Comparison of ENCODE assay signal across 19 cellular contexts in genomic region chr1:44367932-44368331, GRCh38. TPM values are rescaled to one million over a fixed set of nuclear protein-coding genes. Genes with fewer than 3 reads are reported as not detected.
DNase-seq lines count a peak whose midpoint lies in the region; ATAC-seq and TF ChIP-seq lines count a peak whose summit lies in the region.
"Had no signal": no experiment of that assay in that cellular context is flagged by ENCODE, and none has a peak within 500 bp of the region (broad histone marks: within the 10 kb centered on the region; RNA-seq: fewer than 3 reads in every experiment).

No MANE protein-coding gene starts in this region.

- H3K4me1 Mint-ChIP-seq in neural progenitor cell: peaks cover 11% of the 10 kb centered on the region
- H3K4me1 Mint-ChIP-seq: CD4-positive, CD25-positive, alpha-beta regulatory T cell had no signal

- H3K27me3 ChIP-seq in neural progenitor cell (peaks cover 32% of the 10 kb centered on the region), MG63 (no peaks in the 10 kb centered on the region)
- H3K27me3 ChIP-seq: BLaER1 had no signal

- no peaks in the 10 kb centered on the region for H4K20me1 ChIP-seq in neural progenitor cell (ENCODE audit: low read depth)
- H4K20me1 ChIP-seq: BLaER1 had no signal

- H3F3A ChIP-seq in neural progenitor cell (ENCODE audit: low read depth): no peaks in the 10 kb centered on the region

- TF ChIP-seq CTCF in neural progenitor cell (IDR thresholded peaks at IDR 0.05): no peak

- H3K36me3 Mint-ChIP-seq in neural progenitor cell: no peaks in the 10 kb centered on the region
- H3K36me3 Mint-ChIP-seq: CD4-positive, CD25-positive, alpha-beta regulatory T cell; CD8-positive, alpha-beta T cell had no signal

- no peak overlapping the region for H3K9ac ChIP-seq in neural progenitor cell
- H3K9ac ChIP-seq: BLaER1, GM23248 had no signal

- H3K4me1 ChIP-seq in neural progenitor cell: peaks cover 8% of the 10 kb centered on the region
- H3K4me1 ChIP-seq: Caco-2, HAP-1 had no signal

- no peaks in the 10 kb centered on the region for H3K79me2 ChIP-seq in neural progenitor cell (ENCODE audit: low read depth)

- no peaks in the 10 kb centered on the region for H3K9me3 ChIP-seq in neural progenitor cell (ENCODE audit: low read depth)
- no peaks in the 10 kb centered on the region for H3K9me3 ChIP-seq in MG63
- H3K9me3 ChIP-seq: BLaER1, Caco-2, HAP-1 had no signal

- no peak overlapping the region for H3K4me2 ChIP-seq in neural progenitor cell
- H3K4me2 ChIP-seq: BLaER1 had no signal

- H3K4me3 ChIP-seq in neural progenitor cell: no peak overlapping the region
- H3K4me3 ChIP-seq in MG63: no peak overlapping the region
- H3K4me3 ChIP-seq: BLaER1, GM23248, HAP-1 had no signal

- peaks cover 10% of the 10 kb centered on the region for H3K27me3 Mint-ChIP-seq in neural progenitor cell (ENCODE audit: insufficient read depth, low read depth)

- H3K4me3 Mint-ChIP-seq in neural progenitor cell: no peak overlapping the region
- H3K4me3 Mint-ChIP-seq: B cell; CD4-positive, CD25-positive, alpha-beta regulatory T cell; CD8-positive, alpha-beta T cell had no signal

- H2AFZ ChIP-seq in neural progenitor cell (replicated peaks): no peak overlapping the region
- H2AFZ ChIP-seq: GM23248 had no signal

- DNase-seq in activated CD8-positive, alpha-beta memory T cell treated with anti-CD3 and anti-CD28 coated beads for 24 hours: peak; percentile 17
- DNase-seq in activated CD8-positive, alpha-beta memory T cell treated with anti-CD3 and anti-CD28 coated beads, Interleukin-2, amount 50 U/mL, for 4 hours: no peak
- peak; percentile 22 for DNase-seq in ecto neural progenitor cell (ENCODE audit: low spot score)
- DNase-seq in neural progenitor cell (ENCODE audit: low spot score): no peak
- DNase-seq in foreskin melanocyte: no peak
- no peak for DNase-seq in MG63
- DNase-seq: Caco-2; CD4-positive, CD25-positive, alpha-beta regulatory T cell; CD8-positive, alpha-beta T cell; DMS153; DND-41; GM23248 had no signal

- ATAC-seq in HG02678 (IDR thresholded peaks at IDR 0.05; ENCODE audit: unreplicated experiment): no peak
- no peak for ATAC-seq in GM21529 (IDR thresholded peaks at IDR 0.05; ENCODE audit: unreplicated experiment)
- ATAC-seq: CD8-positive, alpha-beta T cell had no signal

- H3K9me3 Mint-ChIP-seq in neural progenitor cell: no peaks in the 10 kb centered on the region
- H3K9me3 Mint-ChIP-seq: CD4-positive, CD25-positive, alpha-beta regulatory T cell; CD8-positive, alpha-beta T cell had no signal

- no peaks in the 10 kb centered on the region for H3K36me3 ChIP-seq in neural progenitor cell
- H3K36me3 ChIP-seq in MG63: no peaks in the 10 kb centered on the region
- H3K36me3 ChIP-seq: BLaER1, HAP-1 had no signal

- H3K27ac Mint-ChIP-seq in neural progenitor cell: peak overlapping the region; percentile 30
- H3K27ac Mint-ChIP-seq: B cell; CD4-positive, CD25-positive, alpha-beta regulatory T cell; CD8-positive, alpha-beta T cell had no signal

- H3K27ac ChIP-seq in neural progenitor cell: no peak overlapping the region
- H3K27ac ChIP-seq: 22Rv1, BLaER1, C4-2B, GM23248 had no signal

RNA-seq across cellular contexts. Expression of gene ERI3, which starts 12.9 kb away (rescaled TPM):
- 31.0 and 68.3 TPM in 2 replicates for total RNA-seq in neural progenitor cell (ENCODE audit: low replicate concordance)
- total RNA-seq in MG63 (2014; rRNA removed; shearing (Covaris generic); ENCODE audit: low replicate concordance): 89.7 and 147 TPM in 2 replicates

RNA-seq across cellular contexts. Expression of gene RNF220, which starts 37.1 kb away (rescaled TPM):
- 93.8 and 133 TPM in 2 replicates for total RNA-seq in neural progenitor cell (ENCODE audit: low replicate concordance)
- 40.7 and 62.5 TPM in 2 replicates for total RNA-seq in MG63 (2014; rRNA removed; shearing (Covaris generic); ENCODE audit: low replicate concordance)

Comparison
In these comparisons a context has a peak if more than half of its experiments do, and no peak if none do; other contexts are left out.
1. DNase-seq: peak in activated CD8-positive, alpha-beta memory T cell treated with anti-CD3 and anti-CD28 coated beads for 24 hours (single experiment) and ecto neural progenitor cell (single experiment); none in activated CD8-positive, alpha-beta memory T cell treated with anti-CD3 and anti-CD28 coated beads, Interleukin-2, amount 50 U/mL, for 4 hours (single experiment), neural progenitor cell (single experiment), foreskin melanocyte (single experiment) and MG63 (single experiment).